Comparison of ENCODE assay signal across 8 cellular contexts in genomic region chr15:23039151-23039916, GRCh38. TPM values are rescaled to one million over a fixed set of nuclear protein-coding genes. Genes with fewer than 3 reads are reported as not detected.
A peak's percentile ranks its signal among the peaks of the same experiment; 100 is the strongest.
DNase-seq lines count a peak whose midpoint lies in the region; ATAC-seq, FAIRE-seq and TF ChIP-seq lines count a peak whose summit lies in the region.

Gene TUBGCP5, minus strand, starts transcription at chr15:23039569. Its CDS starts 26 bp downstream, at chr15:23039543.

- H4K5ac ChIP-seq in H1 (ENCODE audit: insufficient read length, low read depth, low read length) = peak within 1 kb of the TSS; percentile 77

- H4K91ac ChIP-seq in H1 (replicated peaks; ENCODE audit: insufficient read length, low read length) (peak within 1 kb of the TSS; percentile 96), mesenchymal stem cell (ENCODE audit: low read length) (peak within 1 kb of the TSS; percentile 82)

- ATAC-seq in GM21367 (IDR thresholded peaks at IDR 0.05; ENCODE audit: unreplicated experiment) = peak; percentile 94

- H3K14ac ChIP-seq in H1 (ENCODE audit: insufficient read length) (no peak within 1 kb of the TSS), mesenchymal stem cell (ENCODE audit: low read length in 2 of 2) (peak within 1 kb of the TSS in 1 of 2 experiments; percentile 96)

- peaks cover 6% of the 10 kb centered on the region for H3K23me2 ChIP-seq in H1 (ENCODE audit: low read depth, low read length)

- TF ChIP-seq EP300 in H1 (IDR thresholded peaks at IDR 0.05; ENCODE audit: borderline replicate concordance in 1 of 2, low read depth in 2 of 2, low read length in 2 of 2) = no peak

- FAIRE-seq in H1 (lab: Jason Lieb, UNC) = no peak

- H3K4ac ChIP-seq in H1 (replicated peaks; ENCODE audit: insufficient read length, low read depth, low read length) = peak within 1 kb of the TSS; percentile 91
- peak within 1 kb of the TSS in 1 of 2 experiments; percentile 85 for H3K4ac ChIP-seq in mesenchymal stem cell (ENCODE audit: low read depth in 1 of 2, low read length in 2 of 2)

- in situ Hi-C loops in Caki2 (cut with HindIII; ENCODE audit: low pct_unique_long_range_greater_than_20kb, low sequenced_read_pairs) = no loop called here

- POLR2A ChIA-PET in activated CD8-positive, alpha-beta memory T cell treated with anti-CD3 and anti-CD28 coated beads for 36 hours (lab: Charles Lee) = interaction anchor here (1.0 to 1.7 kb wide), 5 partner anchors 9 to 202 kb away, joined by 3 to 5 read pairs (median 4); no protein-coding TSS in a partner anchor
- POLR2A ChIA-PET in H1 (lab: Charles Lee; ENCODE audit: partially characterized antibody) = interaction anchor here (0.7 to 1.3 kb wide), 8 partner anchors 10 to 114 kb away, joined by 3 to 5 read pairs (median 3); no protein-coding TSS in a partner anchor

- H2BK20ac ChIP-seq in H1 (ENCODE audit: low read length) = no peak within 1 kb of the TSS

- H4K8ac ChIP-seq in H1 (ENCODE audit: extremely low read depth, insufficient read depth, low read length) (peak within 1 kb of the TSS; percentile 99), mesenchymal stem cell (ENCODE audit: low read length) (peak within 1 kb of the TSS; percentile 97)

- no peaks in the 10 kb centered on the region for H4K20me1 ChIP-seq in H1 (replicated peaks in 1 of 2; ENCODE audit: control insufficient read depth in 1 of 2, insufficient read depth in 2 of 2, low read length in 2 of 2)

- peak within 1 kb of the TSS; percentile 73; the same call in 1 of the 2 replicates for H3K27ac ChIP-seq in H1 (ENCODE audit: low read depth, low read length)
- peak within 1 kb of the TSS; percentile 70 for H3K27ac ChIP-seq in mesenchymal stem cell (ENCODE audit: low read length, poor library complexity, severe bottlenecking)

- H3K4me3 ChIP-seq in H1 (ENCODE audit: extremely low read depth in 1 of 4, insufficient read depth in 2 of 4, low read depth in 3 of 4, low read length in 4 of 4) (peak within 1 kb of the TSS; percentile 50 to 78 (median 73)), mesenchymal stem cell (ENCODE audit: insufficient read depth in 1 of 2, low read depth in 1 of 2, low read length in 2 of 2) (peak within 1 kb of the TSS; percentile 88 to 91)

- H3K9me3 ChIP-seq in H1 (ENCODE audit: insufficient read depth in 2 of 2, low read depth in 1 of 2, low read length in 1 of 2) = no peaks in the 10 kb centered on the region; a peak in 1 of 4 replicates
- H3K9me3 ChIP-seq in mesenchymal stem cell (ENCODE audit: control insufficient read depth, low read length) = no peaks in the 10 kb centered on the region

- H3K56ac ChIP-seq in H1 (replicated peaks; ENCODE audit: insufficient read length, low read depth, low read length) = peak within 1 kb of the TSS; percentile 86

- H2BK5ac ChIP-seq in H1 (ENCODE audit: low read depth, low read length) (peak within 1 kb of the TSS; percentile 78), mesenchymal stem cell (ENCODE audit: low read depth, low read length, poor library complexity, severe bottlenecking) (peak within 1 kb of the TSS; percentile 33)

- 1% methylated on average over 60 of the region's 92 CpGs; no CpG with 5 or more reads in 1 of the 2 experiments for WGBS in H1 (ENCODE audit: extremely low coverage in 1 of 2, insufficient coverage in 1 of 2, insufficient read length in 1 of 2, insufficient replicate concordance in 2 of 2, low coverage in 1 of 2, low lambda C conversion rate in 2 of 2, missing lambda C conversion rate in 1 of 2), 2 experiments
- WGBS in mesenchymal stem cell = under 1% methylated on average over 67 of the region's 92 CpGs

- H2BK120ac ChIP-seq in H1 (replicated peaks; ENCODE audit: low read depth, low read length) (no peak within 1 kb of the TSS), mesenchymal stem cell (ENCODE audit: low read depth, low read length) (peak within 1 kb of the TSS; percentile 8)

- H2BK12ac ChIP-seq in H1 (ENCODE audit: low read depth, low read length) (no peak within 1 kb of the TSS), mesenchymal stem cell (ENCODE audit: low read length in 2 of 2) (peak within 1 kb of the TSS in 1 of 2 experiments; percentile 15)

- peak in 1 of 2 experiments; percentile 11; a peak in 1 of 4 replicates for TF ChIP-seq RAD21 in H1 (IDR thresholded peaks at IDR 0.05 in 1 of 2, conservative IDR thresholded peaks at IDR 0.05 in 1 of 2; ENCODE audit: low read depth in 2 of 2, low read length in 2 of 2)

- H3K79me1 ChIP-seq in H1 (ENCODE audit: low read depth, low read length) = peaks cover 2% of the 10 kb centered on the region; the same call in 1 of the 2 replicates
- H3K79me1 ChIP-seq in mesenchymal stem cell (replicated peaks; ENCODE audit: low read length, poor library complexity, severe bottlenecking) = peaks cover 17% of the 10 kb centered on the region

- H3K23ac ChIP-seq in H1 (ENCODE audit: insufficient read length) (no peak within 1 kb of the TSS), mesenchymal stem cell (ENCODE audit: low read length in 2 of 2) (peak within 1 kb of the TSS in 1 of 2 experiments; percentile 66)

- peak within 1 kb of the TSS; percentile 71 for H3K18ac ChIP-seq in H1 (ENCODE audit: extremely low read depth, low read length)
- H3K18ac ChIP-seq in mesenchymal stem cell (ENCODE audit: low read depth in 1 of 2, low read length in 2 of 2) = peak within 1 kb of the TSS; percentile 74 to 92

- H3K36me3 ChIP-seq in H1 (ENCODE audit: control insufficient read depth in 2 of 4, insufficient read depth in 4 of 4, low read length in 3 of 4) (peaks cover 3 to 7% (median 5%) of the 10 kb centered on the region in 4 experiments; a peak in 6 of 8 replicates), mesenchymal stem cell (ENCODE audit: control insufficient read depth in 1 of 2, insufficient read depth in 2 of 2, low read depth in 1 of 2, low read length in 2 of 2) (peaks cover 13 to 28% of the 10 kb centered on the region in 2 experiments)

- H3K4me2 ChIP-seq in H1 (ENCODE audit: insufficient read depth in 1 of 2, low read depth in 2 of 2, low read length in 2 of 2) (peak within 1 kb of the TSS; percentile 76 to 92), mesenchymal stem cell (ENCODE audit: low read length, poor library complexity, severe bottlenecking) (peak within 1 kb of the TSS; percentile 73)

- CTCF ChIA-PET in activated CD8-positive, alpha-beta memory T cell treated with anti-CD3 and anti-CD28 coated beads for 36 hours (lab: Charles Lee) = interaction anchor here (0.6 kb wide), 1 partner anchor 101 kb away, joined by 3 read pairs; no protein-coding TSS in a partner anchor
- CTCF ChIA-PET in H1 (lab: Charles Lee; ENCODE audit: partially characterized antibody) = interaction anchor here (0.6 to 3.6 kb wide), 4 partner anchors 9 to 41 kb away, joined by 3 to 14 read pairs (median 4); no protein-coding TSS in a partner anchor

- H2AFZ ChIP-seq in H1 (ENCODE audit: low read length) (peak within 1 kb of the TSS; percentile 98), mesenchymal stem cell (ENCODE audit: low read depth, low read length) (peak within 1 kb of the TSS; percentile 91)

- peaks cover 0 to 2% of the 10 kb centered on the region in 2 experiments; a peak in 1 of 4 replicates for H3K79me2 ChIP-seq in H1 (ENCODE audit: control insufficient read depth in 1 of 2, insufficient read depth in 2 of 2, low read length in 2 of 2)

- H3K4me1 ChIP-seq in H1 (replicated peaks in 1 of 4; ENCODE audit: control insufficient read depth in 3 of 4, insufficient read depth in 4 of 4, low read length in 3 of 4) (peaks cover 0 to 3% (median 2%) of the 10 kb centered on the region in 4 experiments; a peak in 2 of 7 replicates), mesenchymal stem cell (ENCODE audit: control insufficient read depth, insufficient read depth, low read depth, low read length) (peaks cover 4% of the 10 kb centered on the region)

- H2BK15ac ChIP-seq in H1 (ENCODE audit: low read length) (0 out of 2 replicates have a peak within 1 kb of the TSS, but pooled peaks have one; percentile 53), mesenchymal stem cell (ENCODE audit: low read depth, poor library complexity, severe bottlenecking) (peak within 1 kb of the TSS; percentile 95)

- H3K27me3 ChIP-seq in H1 (replicated peaks in 1 of 4; ENCODE audit: control insufficient read depth in 3 of 4, extremely low read depth in 1 of 4, insufficient read depth in 3 of 4, low read length in 3 of 4) (no peaks in the 10 kb centered on the region), mesenchymal stem cell (ENCODE audit: control insufficient read depth in 1 of 2, insufficient read depth in 1 of 2, low read length in 2 of 2) (no peaks in the 10 kb centered on the region)

- H3K9ac ChIP-seq in H1 (replicated peaks in 1 of 4; ENCODE audit: extremely low read depth in 1 of 4, low read depth in 3 of 4, low read length in 3 of 4) (peak within 1 kb of the TSS; percentile 86 to 92 (median 92)), mesenchymal stem cell (ENCODE audit: low read length) (peak within 1 kb of the TSS; percentile 92)

- DNase-seq in Caki2 (ENCODE audit: low read depth) = peak; percentile 81
- peak; percentile 96 for DNase-seq in HT1080 (ENCODE audit: low read depth)
- DNase-seq in NOMO-1 (lab: John Stamatoyannopoulos, UW; ENCODE audit: unreplicated experiment in 2 of 2) = peak; percentile 91 to 95
- peak; percentile 93 to 98 for DNase-seq in H1 (ENCODE audit: low read depth in 1 of 2, low spot score in 2 of 2)
- DNase-seq in mesenchymal stem cell = peak; percentile 98
- DNase-seq in stimulated activated CD8-positive, alpha-beta memory T cell treated with anti-CD3 and anti-CD28 coated beads, Interleukin-12 subunit alpha, Interleukin-12 subunit beta, amount 100 ng/mL, for 24 hours (ENCODE audit: extremely low read depth) = peak; percentile 93

- TF ChIP-seq CTCF in H1 (IDR thresholded peaks at IDR 0.05; ENCODE audit: control extremely low read depth in 1 of 3, insufficient read depth in 1 of 3, low read depth in 1 of 3, low read length in 3 of 3) = peak in 2 of 3 experiments; percentile 1 to 28; a peak in 1 of 4 replicates

- H2AK5ac ChIP-seq in H1 (ENCODE audit: low read depth, low read length) (no peak within 1 kb of the TSS), mesenchymal stem cell (ENCODE audit: low read length, severe bottlenecking) (no peak within 1 kb of the TSS)

- peak; percentile 85 to 97 for TF ChIP-seq POLR2A in H1 (IDR thresholded peaks at IDR 0.05; ENCODE audit: control extremely low read depth in 1 of 2, low read depth in 2 of 2, low read length in 2 of 2)

RNA-seq across cellular contexts. Expression of gene TUBGCP5, which starts in this region (rescaled TPM):
- 3.6 and 9.3 TPM in 2 replicates for total RNA-seq in Caki2 (2014; rRNA removed; shearing (Covaris generic); ENCODE audit: low replicate concordance)
- 17.7 and 18.9 TPM in 2 replicates for total RNA-seq in HT1080 (2014; rRNA removed; shearing (Covaris generic))
- polyA plus RNA-seq in HT1080 (2015; cell fraction: cytosol; rRNA removed) = 13.3 and 15.0 TPM in 2 replicates
- polyA plus RNA-seq in HT1080 (2015; cell fraction: nucleus; rRNA removed) = 31.4 and 33.0 TPM in 2 replicates
- total RNA-seq in activated CD8-positive, alpha-beta memory T cell treated with anti-CD3 and anti-CD28 coated beads for 36 hours = 10 to 100 TPM; 20.5 to 21.7 TPM
- total RNA-seq in H1 (2021; fragmentation: NEBNext Ultra II Directional; extraction: Animal tissue kit (Norgen Biotek cat#: 25700)) = 12.5 and 12.7 TPM in 2 replicates
- polyA plus RNA-seq in H1 (2011; rRNA removed) = 5.4 and 6.3 TPM in 2 replicates
- 10.4 TPM for polyA plus RNA-seq in H1 (2011; cell fraction: cytosol; rRNA removed)
- polyA plus RNA-seq in H1 (2011; cell fraction: nucleus; rRNA removed) = 8.4 TPM
- 8.3 to 11.4 TPM (median 9.9 TPM) in 4 replicates for polyA plus RNA-seq in H1 (2012, experiment 1 of 2)
- 0.60 TPM for polyA plus RNA-seq in H1 (2012, experiment 2 of 2)
- 12.7 TPM for polyA plus RNA-seq in H1 (2013, experiment 1 of 2)
- 10.5 TPM for polyA plus RNA-seq in H1 (2013, experiment 2 of 2)
- polyA minus RNA-seq in H1 (2011; rRNA and poly(A)+ RNA removed) = 11.0 and 14.1 TPM in 2 replicates
- 9.9 TPM for polyA minus RNA-seq in H1 (2011; cell fraction: cytosol; rRNA and poly(A)+ RNA removed)
- polyA minus RNA-seq in H1 (2011; cell fraction: nucleus; rRNA and poly(A)+ RNA removed) = 17.3 TPM
- polyA plus RNA-seq in mesenchymal stem cell (2013, experiment 1 of 2) = 12.5 TPM
- 13.3 TPM for polyA plus RNA-seq in mesenchymal stem cell (2013, experiment 2 of 2)

Comparison
In these comparisons a context has a peak if more than half of its experiments do, and no peak if none do; other contexts are left out.
1. Peak in every context shown above with its lines: DNase-seq, ATAC-seq, H3K4me3 ChIP-seq and H3K27ac ChIP-seq.